Comparison of ENCODE assay signal across 23 cellular contexts in the genomic region with DNA sequence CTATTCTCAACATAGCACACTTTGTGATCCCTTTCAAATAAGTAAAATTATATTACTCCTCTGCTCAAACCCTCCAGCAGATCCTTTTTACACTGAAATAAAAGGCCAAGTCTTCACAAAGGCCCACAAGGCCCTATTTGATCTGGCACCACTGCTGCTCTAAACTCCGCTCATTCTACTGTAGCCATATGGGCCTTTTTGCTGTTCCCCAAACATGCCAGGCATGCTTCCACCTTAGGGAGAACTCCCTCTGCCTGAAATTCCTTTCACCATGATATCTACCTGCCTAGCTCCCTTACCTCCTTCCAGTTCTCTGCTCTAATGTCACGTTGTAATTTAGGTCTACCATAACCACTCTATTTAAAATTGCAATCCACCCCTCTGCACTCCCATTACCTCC. TPM values are rescaled to one million over a fixed set of nuclear protein-coding genes. Genes with fewer than 3 reads are reported as not detected.
"Had no signal": no experiment of that assay in that cellular context is flagged by ENCODE, and none has a peak within 500 bp of the region (broad histone marks: within the 10 kb centered on the region; RNA-seq: fewer than 3 reads in every experiment).

No MANE protein-coding gene starts in this region.

- H3K4me3 ChIP-seq: colonic mucosa, esophagus squamous epithelium, gastroesophageal sphincter, heart left ventricle, hepatocyte, left lung, lower lobe of right lung, mucosa of descending colon had no signal

- H3K4me2 ChIP-seq: hepatocyte had no signal

- H3K79me2 ChIP-seq: hepatocyte had no signal

- DNase-seq: colonic mucosa; cortex of kidney; effector CD8-positive, alpha-beta T cell; effector memory CD8-positive, alpha-beta T cell; endodermal cell; erythroblast; esophagus squamous epithelium; foreskin fibroblast; foreskin melanocyte; heart left ventricle; left cardiac atrium; left lung; left ventricle myocardium superior; lower lobe of right lung; mesenchymal stem cell; mucosa of descending colon; naive B cell had no signal

- ATAC-seq: effector memory CD8-positive, alpha-beta T cell; esophagus mucosa; gastroesophageal sphincter; heart left ventricle; left cardiac atrium; left lung; left ventricle myocardium superior; lower lobe of right lung; mucosa of descending colon had no signal

- H3K36me3 ChIP-seq: colonic mucosa, esophagus squamous epithelium, gastroesophageal sphincter, heart left ventricle, left lung, lower lobe of right lung had no signal

- H3K27ac ChIP-seq: colonic mucosa, epithelial cell of prostate, esophagus squamous epithelium, gastroesophageal sphincter, heart left ventricle, hepatocyte, left lung, lower lobe of right lung had no signal

- H3K27me3 ChIP-seq: colonic mucosa, gastroesophageal sphincter had no signal

- H3K9me3 ChIP-seq: colonic mucosa, esophagus squamous epithelium, gastroesophageal sphincter, heart left ventricle, left lung, lower lobe of right lung, mucosa of descending colon had no signal

- H3K4me1 ChIP-seq: colonic mucosa, esophagus squamous epithelium, left lung, lower lobe of right lung had no signal

- H2AFZ ChIP-seq: hepatocyte had no signal

RNA-seq across cellular contexts. Expression of gene NRG2, which starts 28.3 kb away (rescaled TPM):
- total RNA-seq: kidney epithelial cell, myocyte had no signal
